19 cellular contexts compared by ENCODE assay signal in genomic region chrX:18994713-18995112, GRCh38. TPM values are rescaled to one million over a fixed set of nuclear protein-coding genes. Genes with fewer than 3 reads are reported as not detected.
A peak's percentile ranks its signal among the peaks of the same experiment; 100 is the strongest.
DNase-seq lines count a peak whose midpoint lies in the region; ATAC-seq and TF ChIP-seq lines count a peak whose summit lies in the region.
"Had no signal": no experiment of that assay in that cellular context is flagged by ENCODE, and none has a peak within 500 bp of the region (broad histone marks: within the 10 kb centered on the region; RNA-seq: fewer than 3 reads in every experiment).

No MANE protein-coding gene starts in this region.

- TF ChIP-seq POLR2A in sigmoid colon (IDR thresholded peaks at IDR 0.05) = no peak

- peak overlapping the region; percentile 49 for H3K27ac Mint-ChIP-seq in progenitor cell of endocrine pancreas
- H3K27ac Mint-ChIP-seq: activated naive CD8-positive, alpha-beta T cell treated with anti-CD3 and anti-CD28 coated beads for 36 hours; CD4-positive, alpha-beta T cell; WTC11 had no signal

- no peaks in the 10 kb centered on the region for H3K27me3 Mint-ChIP-seq in progenitor cell of endocrine pancreas
- H3K27me3 Mint-ChIP-seq: activated naive CD8-positive, alpha-beta T cell treated with anti-CD3 and anti-CD28 coated beads for 36 hours; CD4-positive, alpha-beta T cell had no signal

- TF ChIP-seq CTCF in RWPE1 (conservative IDR thresholded peaks at IDR 0.05; ENCODE audit: low read depth) (no peak), fibroblast of mammary gland (conservative IDR thresholded peaks at IDR 0.05; ENCODE audit: control insufficient read depth, insufficient read depth, low read depth, low read length) (no peak), progenitor cell of endocrine pancreas (IDR thresholded peaks at IDR 0.05; ENCODE audit: unreplicated experiment) (no peak), sigmoid colon (IDR thresholded peaks at IDR 0.05) (no peak), psoas muscle (IDR thresholded peaks at IDR 0.05) (no peak)

- TF ChIP-seq EP300 in sigmoid colon (IDR thresholded peaks at IDR 0.05) = no peak

- H3K36me3 ChIP-seq in sigmoid colon (no peaks in the 10 kb centered on the region), psoas muscle (ENCODE audit: insufficient read depth in 1 of 2, low read depth in 1 of 2) (no peaks in the 10 kb centered on the region)

- intact Hi-C loops in sigmoid colon (cut with DNase I) = no loop called here
- intact Hi-C loops in psoas muscle (cut with DNase I) = no loop called here

- H3K27me3 ChIP-seq in sigmoid colon (no peaks in the 10 kb centered on the region), psoas muscle (ENCODE audit: insufficient read depth in 3 of 3, low read length in 2 of 3) (no peaks in the 10 kb centered on the region)

- H3K4me1 Mint-ChIP-seq in progenitor cell of endocrine pancreas (ENCODE audit: low read depth) = peaks cover 10% of the 10 kb centered on the region
- H3K4me1 Mint-ChIP-seq: activated naive CD8-positive, alpha-beta T cell treated with anti-CD3 and anti-CD28 coated beads for 36 hours had no signal

- CTCF ChIA-PET in RWPE1 (lab: Yijun Ruan, JAX) = interaction anchor here (0.7 kb wide), 2 partner anchors 238 to 549 kb away, joined by 4 read pairs; no protein-coding TSS in a partner anchor

- ATAC-seq in GM21526 (IDR thresholded peaks at IDR 0.05; ENCODE audit: low FRiP score, unreplicated experiment) (no peak), psoas muscle (no peak), HG02763 (IDR thresholded peaks at IDR 0.05; ENCODE audit: unreplicated experiment) (no peak)
- ATAC-seq: heart left ventricle, WTC11 had no signal

- POLR2A ChIA-PET in RWPE1 (lab: Yijun Ruan, JAX; ENCODE audit: low non-redundant PET) = interaction anchor here (0.6 kb wide), 1 partner anchor 14 kb away, joined by 3 read pairs; no protein-coding TSS in a partner anchor

- no peak overlapping the region for H3K27ac ChIP-seq in RWPE1
- no peak overlapping the region for H3K27ac ChIP-seq in sigmoid colon
- H3K27ac ChIP-seq in psoas muscle = no peak overlapping the region
- H3K27ac ChIP-seq: dorsolateral prefrontal cortex, heart left ventricle had no signal

- H3K4me1 ChIP-seq in sigmoid colon (no peaks in the 10 kb centered on the region), psoas muscle (no peaks in the 10 kb centered on the region)
- H3K4me1 ChIP-seq: heart left ventricle had no signal

- H3K4me3 ChIP-seq in fibroblast of mammary gland (ENCODE audit: control insufficient read depth, low read depth, low read length) (no peak overlapping the region), sigmoid colon (no peak overlapping the region), psoas muscle (no peak overlapping the region)
- H3K4me3 ChIP-seq: dorsolateral prefrontal cortex, heart left ventricle, lung had no signal

- H3K4me3 Mint-ChIP-seq in progenitor cell of endocrine pancreas (ENCODE audit: low read depth) = no peak overlapping the region
- H3K4me3 Mint-ChIP-seq: activated naive CD8-positive, alpha-beta T cell treated with anti-CD3 and anti-CD28 coated beads for 36 hours; CD4-positive, alpha-beta T cell; WTC11 had no signal

- peak; percentile 38 for DNase-seq in Daoy (ENCODE audit: low read depth)
- DNase-seq in RWPE1 (ENCODE audit: low spot score) = peak; percentile 45
- DNase-seq in fibroblast of mammary gland (ENCODE audit: low read depth) = peak; percentile 86
- no peak for DNase-seq in progenitor cell of endocrine pancreas (ENCODE audit: low spot score, unreplicated experiment)
- no peak for DNase-seq in sigmoid colon
- DNase-seq in psoas muscle = no peak
- DNase-seq: activated naive CD8-positive, alpha-beta T cell treated with anti-CD3 and anti-CD28 coated beads for 36 hours; CD4-positive, alpha-beta T cell; dorsolateral prefrontal cortex; heart left ventricle; Karpas-422; NCI-H2029; NCI-H774; occipital lobe; stimulated activated naive CD4-positive, alpha-beta T cell had no signal

- 65 to 75% methylated on average over 3 of the region's 3 CpGs for WGBS in sigmoid colon, 2 donors
- WGBS in psoas muscle, 3 donors = 84 to 98% (median 87%) methylated on average over 3 of the region's 3 CpGs

- H3K36me3 Mint-ChIP-seq in progenitor cell of endocrine pancreas (ENCODE audit: insufficient read depth) = no peaks in the 10 kb centered on the region
- H3K36me3 Mint-ChIP-seq: activated naive CD8-positive, alpha-beta T cell treated with anti-CD3 and anti-CD28 coated beads for 36 hours; WTC11 had no signal

- no peaks in the 10 kb centered on the region for H3K9me3 ChIP-seq in sigmoid colon
- H3K9me3 ChIP-seq in psoas muscle = no peaks in the 10 kb centered on the region
- H3K9me3 ChIP-seq: heart left ventricle had no signal

- H3K9me3 Mint-ChIP-seq in progenitor cell of endocrine pancreas (ENCODE audit: low read depth) = peaks cover 2% of the 10 kb centered on the region
- H3K9me3 Mint-ChIP-seq: activated naive CD8-positive, alpha-beta T cell treated with anti-CD3 and anti-CD28 coated beads for 36 hours; CD4-positive, alpha-beta T cell; WTC11 had no signal

RNA-seq across cellular contexts. Expression of gene PHKA2, which starts 10.8 kb away (rescaled TPM):
- total RNA-seq in Daoy (2014; rRNA removed; shearing (Covaris generic)) = 4.2 and 7.2 TPM in 2 replicates
- total RNA-seq in progenitor cell of endocrine pancreas = 65.9 and 71.6 TPM in 2 replicates
- total RNA-seq in sigmoid colon = 10 to 100 TPM in 3 of 4 donors, 1 to 10 TPM in 1; 8.9 to 22.7 (median 15.2) TPM
- polyA plus RNA-seq in sigmoid colon = 10 to 100 TPM in 1 of 3 donors, 1 to 10 TPM in 2; 4.2 to 17.2 (median 7.8) TPM
- 10 to 100 TPM in 3 of 4 donors, 1 to 10 TPM in 1; 8.9 to 24.8 (median 12.9) TPM for total RNA-seq in psoas muscle
- 1 to 10 TPM; 3.7 to 6.4 (median 5.9) TPM for polyA plus RNA-seq in psoas muscle

Comparison
In these comparisons a context has a peak if more than half of its experiments do, and no peak if none do; other contexts are left out.
1. DNase-seq: peak in Daoy (single experiment), RWPE1 (single experiment) and fibroblast of mammary gland (single experiment); none in progenitor cell of endocrine pancreas (single experiment), sigmoid colon (single experiment) and psoas muscle (0 of 2).